In the genomic region with DNA sequence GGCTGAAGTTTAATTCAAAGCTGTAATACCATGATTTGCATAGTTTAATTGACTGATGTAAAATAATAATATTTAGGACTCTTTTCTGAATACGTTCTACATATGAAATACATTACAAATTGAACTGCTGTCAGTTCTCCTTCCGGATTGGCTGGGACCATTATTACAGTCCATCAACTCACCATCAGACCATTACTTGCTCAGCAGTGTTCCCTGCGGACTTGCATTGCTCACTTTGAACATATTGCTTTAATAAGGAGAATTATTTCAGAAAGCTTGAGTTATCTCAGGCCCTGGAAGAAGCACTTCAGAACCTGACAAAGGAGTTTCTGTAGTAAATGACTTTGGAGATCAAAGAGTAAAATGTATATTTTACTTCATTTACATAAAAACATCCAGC, we compare ENCODE assay signal across 21 cellular contexts.
"Had no signal": no experiment of that assay in that cellular context is flagged by ENCODE, and none has a peak within 500 bp of the region (broad histone marks: within the 10 kb centered on the region; RNA-seq: fewer than 3 reads in every experiment).

No MANE protein-coding gene starts in this region.

- ATAC-seq: activated CD4-positive, alpha-beta T cell treated with anti-CD3 and anti-CD28 coated beads for 36 hours; activated CD8-positive, alpha-beta memory T cell treated with anti-CD3 and anti-CD28 coated beads, Interleukin-2, amount 10 ng/mL, durations not matched to agents 7 days and 5 days; activated CD8-positive, alpha-beta T cell treated with anti-CD3 and anti-CD28 coated beads, Interleukin-2, amount 10 ng/mL, durations not matched to agents 7 days and 5 days; activated naive CD8-positive, alpha-beta T cell treated with anti-CD3 and anti-CD28 coated beads, Interleukin-2, amount 50 U/mL, for 24 hours; left cardiac atrium; left ventricle myocardium superior; naive thymus-derived CD4-positive, alpha-beta T cell; pancreas; psoas muscle had no signal

- H3K27ac ChIP-seq: pancreas, psoas muscle, sigmoid colon, suprapubic skin, tibial nerve had no signal

- H3K4me3 ChIP-seq: pancreas, psoas muscle, sigmoid colon, suprapubic skin, tibial nerve had no signal

- H3K36me3 ChIP-seq: pancreas, sigmoid colon, suprapubic skin, tibial nerve had no signal

- DNase-seq: activated CD4-positive, alpha-beta T cell treated with anti-CD3 and anti-CD28 coated beads for 36 hours; activated CD4-positive, CD25-positive, alpha-beta regulatory T cell; activated CD8-positive, alpha-beta memory T cell treated with anti-CD3 and anti-CD28 coated beads, Interleukin-2, amount 10 ng/mL, durations not matched to agents 7 days and 5 days; activated CD8-positive, alpha-beta T cell treated with anti-CD3 and anti-CD28 coated beads, Interleukin-2, amount 10 ng/mL, durations not matched to agents 7 days and 5 days; activated naive CD8-positive, alpha-beta T cell treated with anti-CD3 and anti-CD28 coated beads, Interleukin-2, amount 50 U/mL, for 24 hours; activated T-cell treated with anti-CD3 and anti-CD28 coated beads, Interleukin-2, amount 50 U/mL, for 48 hours; amygdala; central memory CD4-positive, alpha-beta T cell; head of caudate nucleus; hippocampal formation; left cardiac atrium; left ventricle myocardium superior; naive thymus-derived CD4-positive, alpha-beta T cell; nucleus accumbens; pancreas; psoas muscle; sigmoid colon; stimulated activated CD4-positive, alpha-beta T cell treated with anti-CD3 and anti-CD28 coated beads, Interleukin-15, amount 100 ng/mL, for 24 hours; stimulated activated naive CD4-positive, alpha-beta T cell had no signal

- H3K9me3 ChIP-seq: pancreas, psoas muscle, sigmoid colon, suprapubic skin, tibial nerve had no signal
